12 cellular contexts compared by ENCODE assay signal in genomic region chr10:126902157-126902556, GRCh38. TPM values are rescaled to one million over a fixed set of nuclear protein-coding genes. Genes with fewer than 3 reads are reported as not detected.
DNase-seq lines count a peak whose midpoint lies in the region; ATAC-seq and TF ChIP-seq lines count a peak whose summit lies in the region.
"Had no signal": no experiment of that assay in that cellular context is flagged by ENCODE, and none has a peak within 500 bp of the region (broad histone marks: within the 10 kb centered on the region; RNA-seq: fewer than 3 reads in every experiment).

No MANE protein-coding gene starts in this region.

- H3K9me2 ChIP-seq in SK-N-SH, result no peaks in the 10 kb centered on the region

- H2AFZ ChIP-seq in SK-N-SH (ENCODE audit: low read depth), result no peak overlapping the region

- H3K4me2 ChIP-seq in SK-N-SH, result no peak overlapping the region

- CTCF ChIA-PET in activated CD8-positive, alpha-beta T cell treated with anti-CD3 and anti-CD28 coated beads for 36 hours (lab: Charles Lee), result no interaction called here
- CTCF ChIA-PET in activated CD8-positive, alpha-beta T cell treated with anti-CD3 and anti-CD28 coated beads, Interleukin-2, amount 10 ng/mL, durations not matched to agents 7 days and 5 days (lab: Charles Lee), result no interaction called here
- CTCF ChIA-PET in SK-N-SH (lab: Yijun Ruan, JAX), result no interaction called here

- H3K79me2 ChIP-seq in SK-N-SH (ENCODE audit: insufficient read depth), result peaks cover 25% of the 10 kb centered on the region

- TF ChIP-seq CTCF in activated CD8-positive, alpha-beta T cell treated with anti-CD3 and anti-CD28 coated beads for 36 hours (IDR thresholded peaks at IDR 0.05), result no peak
- TF ChIP-seq CTCF in SK-N-SH (IDR thresholded peaks at IDR 0.05), result peak; percentile 36; the same call in 1 of the 2 replicates
- TF ChIP-seq CTCF in fibroblast of the aortic adventitia (IDR thresholded peaks at IDR 0.05; ENCODE audit: insufficient read depth, low read length), result peak; percentile 46
- TF ChIP-seq CTCF in type B pancreatic cell (conservative IDR thresholded peaks at IDR 0.05), result no peak

- no peak overlapping the region for H3K4me3 ChIP-seq in SK-N-SH (ENCODE audit: low read depth in 2 of 2, low read length in 1 of 2)
- H3K4me3 ChIP-seq in fibroblast of the aortic adventitia (ENCODE audit: low read depth, low read length), result no peak overlapping the region
- H3K4me3 ChIP-seq: GM12878, uterus had no signal

- H3K27me3 ChIP-seq in SK-N-SH (ENCODE audit: insufficient read depth), result no peaks in the 10 kb centered on the region
- H3K27me3 ChIP-seq: BE2C, uterus had no signal

- H3K4me1 Mint-ChIP-seq in activated CD8-positive, alpha-beta T cell treated with anti-CD3 and anti-CD28 coated beads for 36 hours (ENCODE audit: low read depth), result no peaks in the 10 kb centered on the region
- H3K4me1 Mint-ChIP-seq in activated CD8-positive, alpha-beta T cell treated with anti-CD3 and anti-CD28 coated beads, Interleukin-2, amount 10 ng/mL, durations not matched to agents 7 days and 5 days (ENCODE audit: low read depth), result peaks cover 6% of the 10 kb centered on the region
- H3K4me1 Mint-ChIP-seq in type B pancreatic cell (ENCODE audit: unreplicated experiment), result peaks cover 23% of the 10 kb centered on the region

- no peak overlapping the region for H3K27ac ChIP-seq in SK-N-SH (ENCODE audit: low read depth in 2 of 2, low read length in 1 of 2)
- H3K27ac ChIP-seq: uterus had no signal

- TF ChIP-seq EP300 in SK-N-SH (IDR thresholded peaks at IDR 0.05; ENCODE audit: borderline replicate concordance in 1 of 2, low read depth in 1 of 2, low read length in 1 of 2), result no peak

- no peaks in the 10 kb centered on the region for H3F3A ChIP-seq in SK-N-SH (replicated peaks; ENCODE audit: insufficient read depth)

- H3K27me3 Mint-ChIP-seq in activated CD8-positive, alpha-beta T cell treated with anti-CD3 and anti-CD28 coated beads for 36 hours, result peaks cover 24% of the 10 kb centered on the region
- peaks cover 15% of the 10 kb centered on the region for H3K27me3 Mint-ChIP-seq in activated CD8-positive, alpha-beta T cell treated with anti-CD3 and anti-CD28 coated beads, Interleukin-2, amount 10 ng/mL, durations not matched to agents 7 days and 5 days (ENCODE audit: low read depth)
- peaks cover 3% of the 10 kb centered on the region for H3K27me3 Mint-ChIP-seq in type B pancreatic cell

- no peaks in the 10 kb centered on the region for H3K36me3 ChIP-seq in SK-N-SH (replicated peaks in 1 of 2; ENCODE audit: control insufficient read depth in 1 of 2, insufficient read depth in 2 of 2, low read length in 1 of 2)
- H3K36me3 ChIP-seq: BE2C, uterus had no signal

- no peak overlapping the region for H3K4me3 Mint-ChIP-seq in activated CD8-positive, alpha-beta T cell treated with anti-CD3 and anti-CD28 coated beads for 36 hours
- no peak overlapping the region for H3K4me3 Mint-ChIP-seq in activated CD8-positive, alpha-beta T cell treated with anti-CD3 and anti-CD28 coated beads, Interleukin-2, amount 10 ng/mL, durations not matched to agents 7 days and 5 days
- peak overlapping the region; percentile 66 for H3K4me3 Mint-ChIP-seq in type B pancreatic cell

- no peak for ATAC-seq in activated CD8-positive, alpha-beta T cell treated with anti-CD3 and anti-CD28 coated beads for 36 hours
- no peak for ATAC-seq in activated CD8-positive, alpha-beta T cell treated with anti-CD3 and anti-CD28 coated beads, Interleukin-2, amount 10 ng/mL, durations not matched to agents 7 days and 5 days
- ATAC-seq in GM19455 (IDR thresholded peaks at IDR 0.05; ENCODE audit: unreplicated experiment) (no peak), GM21717 (IDR thresholded peaks at IDR 0.05; ENCODE audit: unreplicated experiment) (no peak)
- ATAC-seq: GM12878 had no signal

- peaks cover 2% of the 10 kb centered on the region for H3K9me3 Mint-ChIP-seq in activated CD8-positive, alpha-beta T cell treated with anti-CD3 and anti-CD28 coated beads for 36 hours
- peaks cover 4% of the 10 kb centered on the region for H3K9me3 Mint-ChIP-seq in activated CD8-positive, alpha-beta T cell treated with anti-CD3 and anti-CD28 coated beads, Interleukin-2, amount 10 ng/mL, durations not matched to agents 7 days and 5 days (ENCODE audit: insufficient read depth)
- peaks cover 4% of the 10 kb centered on the region for H3K9me3 Mint-ChIP-seq in type B pancreatic cell

- H3K27ac Mint-ChIP-seq in activated CD8-positive, alpha-beta T cell treated with anti-CD3 and anti-CD28 coated beads for 36 hours, result no peak overlapping the region
- H3K27ac Mint-ChIP-seq in activated CD8-positive, alpha-beta T cell treated with anti-CD3 and anti-CD28 coated beads, Interleukin-2, amount 10 ng/mL, durations not matched to agents 7 days and 5 days, result no peak overlapping the region
- no peak overlapping the region for H3K27ac Mint-ChIP-seq in type B pancreatic cell

- peaks cover 1% of the 10 kb centered on the region for H3K36me3 Mint-ChIP-seq in activated CD8-positive, alpha-beta T cell treated with anti-CD3 and anti-CD28 coated beads for 36 hours (ENCODE audit: low read depth)
- no peaks in the 10 kb centered on the region for H3K36me3 Mint-ChIP-seq in activated CD8-positive, alpha-beta T cell treated with anti-CD3 and anti-CD28 coated beads, Interleukin-2, amount 10 ng/mL, durations not matched to agents 7 days and 5 days (ENCODE audit: low read depth)
- H3K36me3 Mint-ChIP-seq in type B pancreatic cell, result peaks cover 20% of the 10 kb centered on the region

- H4K20me1 ChIP-seq in SK-N-SH (ENCODE audit: insufficient read depth), result 0 out of 2 replicates have a peak, but pooled peaks cover under 1% of the 10 kb centered on the region

- intact Hi-C loops in activated CD8-positive, alpha-beta T cell treated with anti-CD3 and anti-CD28 coated beads for 36 hours (cut with micrococcal nuclease), result no loop called here

- WGBS in SK-N-SH (ENCODE audit: low lambda C conversion rate), result 68% methylated on average over 2 of the region's 3 CpGs

- peak; percentile 7; the same call in 1 of the 2 replicates for TF ChIP-seq RAD21 in SK-N-SH (IDR thresholded peaks at IDR 0.05; ENCODE audit: low read length)

- H3K9ac ChIP-seq in SK-N-SH, result no peak overlapping the region

- DNase-seq in activated CD8-positive, alpha-beta T cell treated with anti-CD3 and anti-CD28 coated beads for 36 hours, result peak; percentile 5
- no peak for DNase-seq in activated CD8-positive, alpha-beta T cell treated with anti-CD3 and anti-CD28 coated beads, Interleukin-2, amount 10 ng/mL, durations not matched to agents 7 days and 5 days
- DNase-seq in SK-N-SH (no peak), fibroblast of the aortic adventitia (ENCODE audit: low read depth) (peak; percentile 64), type B pancreatic cell (ENCODE audit: extremely low spot score, unreplicated experiment) (no peak), ecto neural progenitor cell (ENCODE audit: low spot score) (no peak)
- DNase-seq: BE2C, NCI-H2029, uterus had no signal

- POLR2A ChIA-PET in activated CD8-positive, alpha-beta T cell treated with anti-CD3 and anti-CD28 coated beads for 36 hours (lab: Charles Lee), result no interaction called here
- POLR2A ChIA-PET in activated CD8-positive, alpha-beta T cell treated with anti-CD3 and anti-CD28 coated beads, Interleukin-2, amount 10 ng/mL, durations not matched to agents 7 days and 5 days (lab: Charles Lee), result no interaction called here
- POLR2A ChIA-PET in SK-N-SH (lab: Yijun Ruan, JAX), result no interaction called here

- H3K9me3 ChIP-seq in SK-N-SH, result no peaks in the 10 kb centered on the region
- H3K9me3 ChIP-seq: BE2C, uterus had no signal

- peaks cover 6 to 11% of the 10 kb centered on the region in 2 experiments; a peak in 2 of 4 replicates for H3K4me1 ChIP-seq in SK-N-SH (ENCODE audit: control insufficient read depth in 1 of 2, insufficient read depth in 2 of 2, low read depth in 1 of 2, low read length in 1 of 2)
- H3K4me1 ChIP-seq: BE2C had no signal

TF ChIP-seq in SK-N-SH, 30 proteins besides CTCF, POLR2A, EP300 and RAD21 (continues in another document):
- TF ChIP-seq MXI1 (IDR thresholded peaks at IDR 0.05; ENCODE audit: low read depth, low read length), result no peak
- TF ChIP-seq NFIC (IDR thresholded peaks at IDR 0.05; ENCODE audit: borderline replicate concordance), result peak; percentile 97
- 0 out of 2 replicates have a peak, but pooled peaks have one; percentile 20 for TF ChIP-seq POLR2AphosphoS5 (IDR thresholded peaks at IDR 0.05; ENCODE audit: low read depth, low read length)
- TF ChIP-seq TCF12 (IDR thresholded peaks at IDR 0.05), result peak; percentile 43; the same call in 1 of the 2 replicates
- no peak for TF ChIP-seq GABPA (IDR thresholded peaks at IDR 0.05; ENCODE audit: low read depth)
- peak; percentile 48 for TF ChIP-seq JUND (IDR thresholded peaks at IDR 0.05)
- TF ChIP-seq, protein P1, sequence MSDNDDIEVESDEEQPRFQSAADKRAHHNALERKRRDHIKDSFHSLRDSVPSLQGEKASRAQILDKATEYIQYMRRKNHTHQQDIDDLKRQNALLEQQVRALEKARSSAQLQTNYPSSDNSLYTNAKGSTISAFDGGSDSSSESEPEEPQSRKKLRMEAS (IDR thresholded peaks at IDR 0.05; ENCODE audit: low read depth), result peak; percentile 76
- no peak for TF ChIP-seq USF1 (IDR thresholded peaks at IDR 0.05; ENCODE audit: borderline replicate concordance, low read depth)
- 0 out of 2 replicates have a peak, but pooled peaks have one; percentile 23 for TF ChIP-seq TEAD4 (IDR thresholded peaks at IDR 0.05; ENCODE audit: borderline replicate concordance, insufficient read depth)

RNA-seq across cellular contexts. Expression of gene DOCK1, which starts 3.1 kb away (rescaled TPM):
- total RNA-seq in activated CD8-positive, alpha-beta T cell treated with anti-CD3 and anti-CD28 coated beads for 36 hours, result under 1 TPM; 0.14 to 0.18 TPM
- total RNA-seq in activated CD8-positive, alpha-beta T cell treated with anti-CD3 and anti-CD28 coated beads, Interleukin-2, amount 10 ng/mL, durations not matched to agents 7 days and 5 days, result not detected
- 15.5 and 15.6 TPM in 2 replicates for polyA plus RNA-seq in SK-N-SH (2012; rRNA removed)
- 20.8 and 21.1 TPM in 2 replicates for polyA plus RNA-seq in SK-N-SH (2012; cell fraction: cytosol; rRNA removed)
- 15.1 and 19.9 TPM in 2 replicates for polyA plus RNA-seq in SK-N-SH (2012; cell fraction: nucleus; rRNA removed)
- total RNA-seq in fibroblast of the aortic adventitia (ENCODE audit: low replicate concordance) (69.7 and 75.2 TPM in 2 replicates), type B pancreatic cell (ENCODE audit: low replicate concordance) (61.6 and 67.4 TPM in 2 replicates)

Comparison
In these comparisons a context has a peak if more than half of its experiments do, and no peak if none do; other contexts are left out.
1. DNase-seq: peak in activated CD8-positive, alpha-beta T cell treated with anti-CD3 and anti-CD28 coated beads for 36 hours (single experiment) and fibroblast of the aortic adventitia (single experiment); none in activated CD8-positive, alpha-beta T cell treated with anti-CD3 and anti-CD28 coated beads, Interleukin-2, amount 10 ng/mL, durations not matched to agents 7 days and 5 days (single experiment), SK-N-SH (single experiment), type B pancreatic cell (single experiment) and ecto neural progenitor cell (single experiment).
2. CTCF ChIP-seq: peak in SK-N-SH (single experiment) and fibroblast of the aortic adventitia (single experiment); none in activated CD8-positive, alpha-beta T cell treated with anti-CD3 and anti-CD28 coated beads for 36 hours (single experiment) and type B pancreatic cell (single experiment).
3. RNA of gene DOCK1, which starts 3.1 kb away (total RNA-seq): 69.7 to 75.2 TPM in fibroblast of the aortic adventitia and 61.6 to 67.4 TPM in type B pancreatic cell; 0.14 to 0.18 TPM in activated CD8-positive, alpha-beta T cell treated with anti-CD3 and anti-CD28 coated beads for 36 hours and not detected in activated CD8-positive, alpha-beta T cell treated with anti-CD3 and anti-CD28 coated beads, Interleukin-2, amount 10 ng/mL, durations not matched to agents 7 days and 5 days; every median in the first group is over 10 times any median in the second.